Comparison of ENCODE assay signal across 22 cellular contexts in genomic region chr6:167415441-167415961, GRCh38.
"Had no signal": no experiment of that assay in that cellular context is flagged by ENCODE, and none has a peak within 500 bp of the region (broad histone marks: within the 10 kb centered on the region; RNA-seq: fewer than 3 reads in every experiment).

No MANE protein-coding gene starts in this region.

- H3K27ac Mint-ChIP-seq: effector memory CD8-positive, alpha-beta T cell; immature natural killer cell; memory B cell; mesothelial cell of epicardium; nephron had no signal

- DNase-seq: central memory CD4-positive, alpha-beta T cell; cortex of kidney; dorsolateral prefrontal cortex; effector memory CD8-positive, alpha-beta T cell; gastrocnemius medialis; heart right ventricle; immature natural killer cell; kidney; left cardiac atrium; left ventricle myocardium inferior; lower lobe of right lung; small intestine; stimulated activated CD4-positive, alpha-beta T cell treated with anti-CD3 and anti-CD28 coated beads, Interleukin-12 subunit alpha, Interleukin-12 subunit beta, amount 100 ng/mL, for 4 hours; stimulated activated naive CD4-positive, alpha-beta T cell treated with Interleukin-2 at 50 U/mL for 16 hours had no signal

- H3K4me1 Mint-ChIP-seq: immature natural killer cell, memory B cell, mesothelial cell of epicardium, nephron had no signal

- H3K36me3 ChIP-seq: esophagus muscularis mucosa, gastrocnemius medialis, heart right ventricle, left ventricle myocardium inferior, lower lobe of right lung, neutrophil, right atrium auricular region, tibial artery had no signal

- H3K4me3 ChIP-seq: dorsolateral prefrontal cortex, esophagus muscularis mucosa, gastrocnemius medialis, heart right ventricle, left ventricle myocardium inferior, lower lobe of right lung, right atrium auricular region, tibial artery had no signal

- H3K4me3 Mint-ChIP-seq: effector memory CD8-positive, alpha-beta T cell; immature natural killer cell; memory B cell; mesothelial cell of epicardium; nephron had no signal

- ATAC-seq: effector memory CD8-positive, alpha-beta T cell; gastrocnemius medialis; heart right ventricle; left cardiac atrium had no signal

- H3K36me3 Mint-ChIP-seq: immature natural killer cell, memory B cell, mesothelial cell of epicardium had no signal

- H3K4me1 ChIP-seq: esophagus muscularis mucosa, gastrocnemius medialis, heart right ventricle, left ventricle myocardium inferior, lower lobe of right lung, right atrium auricular region, tibial artery had no signal

- H3K27me3 Mint-ChIP-seq: memory B cell had no signal

- H3K9me3 ChIP-seq: esophagus muscularis mucosa, gastrocnemius medialis, heart right ventricle, left ventricle myocardium inferior, lower lobe of right lung, neutrophil, right atrium auricular region, tibial artery had no signal

- H3K27me3 ChIP-seq: dorsolateral prefrontal cortex, right atrium auricular region had no signal

- H3K27ac ChIP-seq: dorsolateral prefrontal cortex, epithelial cell of prostate, esophagus muscularis mucosa, gastrocnemius medialis, heart right ventricle, left ventricle myocardium inferior, lower lobe of right lung, neutrophil, right atrium auricular region, tibial artery had no signal

- H3K9me3 Mint-ChIP-seq: effector memory CD8-positive, alpha-beta T cell; immature natural killer cell; memory B cell; mesothelial cell of epicardium; nephron had no signal
